8 cellular contexts compared by ENCODE assay signal in the genomic region with DNA sequence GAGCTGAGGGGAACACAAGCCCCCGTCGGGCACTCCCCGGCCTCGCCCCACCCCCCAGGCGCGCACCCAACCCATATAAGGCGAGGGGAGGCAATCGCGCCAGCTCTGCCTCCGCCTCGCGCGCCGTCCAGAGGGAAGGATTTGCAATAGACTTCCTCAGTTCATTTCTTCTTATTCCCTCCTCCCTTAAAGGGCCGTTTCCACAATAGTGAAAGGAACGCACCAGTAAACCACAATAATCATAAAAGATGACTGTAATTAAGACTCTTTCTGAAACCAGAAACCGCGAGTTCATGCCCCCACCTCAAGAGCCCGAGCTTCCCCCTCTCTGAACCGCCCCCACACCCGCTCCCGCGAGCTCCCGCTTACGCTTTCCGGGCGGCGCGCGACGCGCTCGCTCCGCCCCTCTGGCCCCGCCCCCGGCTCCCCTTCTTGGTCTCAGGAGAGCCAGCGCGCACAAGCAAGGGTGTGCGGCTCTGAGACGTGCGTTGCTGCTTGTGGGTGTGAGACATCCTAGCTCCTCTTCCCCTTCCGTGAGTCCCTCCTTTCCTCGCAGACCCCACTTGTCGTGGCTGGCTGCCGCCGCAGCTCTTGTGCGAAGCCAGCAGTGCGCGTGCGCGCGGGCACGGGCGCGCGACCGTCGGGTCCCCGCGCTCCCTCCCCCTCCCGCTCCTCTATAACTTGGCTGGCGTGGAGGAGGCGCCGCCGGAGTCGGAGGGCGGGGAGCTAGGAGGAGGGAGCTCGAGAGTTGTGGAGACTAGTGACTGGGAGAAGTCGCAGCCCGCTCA. TPM values are rescaled to one million over a fixed set of nuclear protein-coding genes. Genes with fewer than 3 reads are reported as not detected.
A peak's percentile ranks its signal among the peaks of the same experiment; 100 is the strongest.
DNase-seq lines count a peak whose midpoint lies in the region; ATAC-seq and TF ChIP-seq lines count a peak whose summit lies in the region.

A gene with protein sequence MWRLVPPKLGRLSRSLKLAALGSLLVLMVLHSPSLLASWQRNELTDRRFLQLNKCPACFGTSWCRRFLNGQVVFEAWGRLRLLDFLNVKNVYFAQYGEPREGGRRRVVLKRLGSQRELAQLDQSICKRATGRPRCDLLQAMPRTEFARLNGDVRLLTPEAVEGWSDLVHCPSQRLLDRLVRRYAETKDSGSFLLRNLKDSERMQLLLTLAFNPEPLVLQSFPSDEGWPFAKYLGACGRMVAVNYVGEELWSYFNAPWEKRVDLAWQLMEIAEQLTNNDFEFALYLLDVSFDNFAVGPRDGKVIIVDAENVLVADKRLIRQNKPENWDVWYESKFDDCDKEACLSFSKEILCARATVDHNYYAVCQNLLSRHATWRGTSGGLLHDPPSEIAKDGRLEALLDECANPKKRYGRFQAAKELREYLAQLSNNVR (plus strand): TSS at position 457 of the 788 bp plus-strand sequence. CDS start 510 bp downstream, outside the sequence.

- no peaks in the 10 kb centered on the region for H3K36me3 Mint-ChIP-seq in type B pancreatic cell

- WGBS in heart right ventricle, 2 donors: 0 to 1% methylated on average over 69 to 70 of the region's 70 CpGs

- intact Hi-C loops in T-helper 1 cell treated with Interleukin-12 subunit alpha and Interleukin-12 subunit beta and Interleukin-4 antibody, amounts not matched to agents 30 ng/mL and 1 ng/mL, for 36 hours (cut with micrococcal nuclease): loop anchor here (1.0 to 5.0 kb wide), 17 partner anchors 9 to 1944 kb away; a partner anchor contains a TSS
- intact Hi-C loops in heart right ventricle (cut with DNase I): loop anchor here in 2 of 10 donors (5.0 to 10.0 kb wide), 3 partner anchors 296 to 1397 kb away; a partner anchor contains a TSS
- intact Hi-C loops in posterior cingulate gyrus (cut with DNase I): loop anchor here (2.0 to 5.0 kb wide), 2 partner anchors 61 to 799 kb away; no protein-coding TSS in a partner anchor

- H3K4me1 ChIP-seq in heart right ventricle: peaks cover 0 to 36% (median 25%) of the 10 kb centered on the region in 9 donors

- peak within 1 kb of the TSS; percentile 85 to 97 (median 96) for H3K27ac ChIP-seq in heart right ventricle

- H3K36me3 ChIP-seq in heart right ventricle: no peaks in the 10 kb centered on the region

- H3K4me3 ChIP-seq in heart right ventricle: peak within 1 kb of the TSS; percentile 71 to 98 (median 86)

- TF ChIP-seq CTCF in heart right ventricle (IDR thresholded peaks at IDR 0.05) (no peak), type B pancreatic cell (conservative IDR thresholded peaks at IDR 0.05) (no peak)

- H3K27me3 ChIP-seq in heart right ventricle: no peaks in the 10 kb centered on the region

- H3K9me3 ChIP-seq in heart right ventricle: no peaks in the 10 kb centered on the region

- H3K9me3 Mint-ChIP-seq in type B pancreatic cell: no peaks in the 10 kb centered on the region

- H3K4me1 Mint-ChIP-seq in type B pancreatic cell (ENCODE audit: unreplicated experiment): peaks cover 12% of the 10 kb centered on the region

- H3K27ac Mint-ChIP-seq in type B pancreatic cell: peak within 1 kb of the TSS; percentile 99

- H3K4me3 Mint-ChIP-seq in type B pancreatic cell: peak within 1 kb of the TSS; percentile 94

- ATAC-seq in GM18498 (IDR thresholded peaks at IDR 0.05; ENCODE audit: unreplicated experiment) (peak; percentile 64), HG02885 (IDR thresholded peaks at IDR 0.05; ENCODE audit: poor library complexity, unreplicated experiment) (peak; percentile 55), heart right ventricle (peak; percentile 89 to 96 (median 94))

- DNase-seq in NCI-H1694 (lab: John Stamatoyannopoulos, UW) (peak; percentile 92), amniotic epithelial cell (ENCODE audit: low read depth) (peak; percentile 94), heart right ventricle (peak; percentile 96 to 97), posterior cingulate gyrus (peak; percentile 91 to 99 (median 94)), type B pancreatic cell (ENCODE audit: extremely low spot score, unreplicated experiment) (peak; percentile 94)

- H3K27me3 Mint-ChIP-seq in type B pancreatic cell: peaks cover 3% of the 10 kb centered on the region

RNA-seq across cellular contexts. Expression of the gene that starts here (rescaled TPM):
- total RNA-seq in T-helper 1 cell treated with Interleukin-12 subunit alpha and Interleukin-12 subunit beta and Interleukin-4 antibody, amounts not matched to agents 30 ng/mL and 1 ng/mL, for 36 hours: 18.8 and 18.9 TPM in 2 replicates
- 10 to 100 TPM in 2 of 10 donors, 1 to 10 TPM in 8; 5.2 to 15.0 (median 7.8) TPM for total RNA-seq in heart right ventricle
- 1 to 10 TPM; 2.9 to 3.4 TPM for polyA plus RNA-seq in heart right ventricle
- total RNA-seq in type B pancreatic cell (ENCODE audit: low replicate concordance): 30.3 and 32.1 TPM in 2 replicates

Comparison
In these comparisons a context has a peak if more than half of its experiments do, and no peak if none do; other contexts are left out.
1. Peak in every context shown above with its lines: DNase-seq, ATAC-seq, H3K4me3 ChIP-seq and H3K27ac ChIP-seq.